ENCODE assay signal across 8 cellular contexts in genomic region chr7:44678468-44679179, GRCh38.
DNase-seq lines count a peak whose midpoint lies in the region; ATAC-seq and TF ChIP-seq lines count a peak whose summit lies in the region.

No MANE protein-coding gene starts in this region.

- peak; percentile 34 for DNase-seq in ELR (ENCODE audit: low read depth)
- peak; percentile 50 to 51 for DNase-seq in SHP77 (lab: John Stamatoyannopoulos, UW)
- DNase-seq in fibroblast of pulmonary artery (ENCODE audit: low read depth) = peak; percentile 90
- peak; percentile 28 for DNase-seq in pons (ENCODE audit: low spot score)
- DNase-seq in 8988T = no peak
- DNase-seq in SW480 (ENCODE audit: low spot score) = no peak
- DNase-seq in NCI-H510A (lab: John Stamatoyannopoulos, UW) = no peak

- no peak for ATAC-seq in GM19351 (IDR thresholded peaks at IDR 0.05; ENCODE audit: unreplicated experiment)

- H3K4me3 ChIP-seq in fibroblast of pulmonary artery (replicated peaks; ENCODE audit: low read depth, low read length) = no peak overlapping the region

- no peak for TF ChIP-seq CTCF in fibroblast of pulmonary artery (IDR thresholded peaks at IDR 0.05; ENCODE audit: low read length, missing control alignments)

Comparison
In these comparisons a context has a peak if more than half of its experiments do, and no peak if none do; other contexts are left out.
1. DNase-seq: peak in ELR (single experiment), SHP77 (2 of 2), fibroblast of pulmonary artery (single experiment) and pons (single experiment); none in 8988T (single experiment), SW480 (single experiment) and NCI-H510A (single experiment).